Comparison of ENCODE assay signal across 27 cellular contexts in the genomic region with DNA sequence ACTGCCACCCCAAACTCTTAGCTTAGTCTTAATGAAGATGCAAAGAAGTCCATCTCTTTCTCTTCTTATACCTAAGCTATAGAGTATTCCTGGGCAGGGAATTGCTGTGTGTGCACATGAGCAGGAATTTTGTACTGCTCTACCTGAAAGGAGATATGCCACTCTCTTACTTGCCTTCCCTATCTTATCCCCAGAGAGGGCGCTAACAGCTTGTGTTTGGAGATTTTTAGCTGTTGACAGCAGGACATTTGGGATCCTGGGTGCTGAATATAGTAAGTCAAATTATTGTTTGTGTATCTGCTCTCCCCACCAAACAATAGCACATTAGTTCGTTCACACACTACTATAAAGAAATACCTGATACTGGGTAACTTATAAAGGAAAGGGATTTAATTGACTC.
DNase-seq lines count a peak whose midpoint lies in the region; ATAC-seq, FAIRE-seq and TF ChIP-seq lines count a peak whose summit lies in the region.
"Had no signal": no experiment of that assay in that cellular context is flagged by ENCODE, and none has a peak within 500 bp of the region (broad histone marks: within the 10 kb centered on the region; RNA-seq: fewer than 3 reads in every experiment).

No MANE protein-coding gene starts in this region.

- TF ChIP-seq RAD21 in H1 (IDR thresholded peaks at IDR 0.05 in 1 of 2, conservative IDR thresholded peaks at IDR 0.05 in 1 of 2; ENCODE audit: low read depth in 2 of 2, low read length in 2 of 2) = peak; percentile 91 to 94

- H2BK5ac ChIP-seq in H1 (ENCODE audit: low read depth, low read length) = no peak overlapping the region

- no peak overlapping the region for H3K27ac Mint-ChIP-seq in progenitor cell of endocrine pancreas
- H3K27ac Mint-ChIP-seq: activated CD4-positive, alpha-beta T cell treated with anti-CD3 and anti-CD28 coated beads, Interleukin-2, amount 10 ng/mL, durations not matched to agents 7 days and 5 days; activated naive CD4-positive, alpha-beta T cell treated with anti-CD3 and anti-CD28 coated beads, Interleukin-2, amount 50 U/mL, for 24 hours; B cell; IgD-negative memory B cell; T-helper 2 cell treated with Interferon-gamma antibody and Interleukin-4, amounts not matched to agents 5 μg/mL and 100 μg/mL, for 36 hours had no signal

- POLR2A ChIA-PET in H1 (lab: Charles Lee; ENCODE audit: partially characterized antibody) = no interaction called here

- 42% methylated on average over 2 of the region's 2 CpGs; no CpG with 5 or more reads in 1 of the 2 experiments for WGBS in H1 (ENCODE audit: extremely low coverage in 1 of 2, insufficient coverage in 1 of 2, insufficient read length in 1 of 2, insufficient replicate concordance in 2 of 2, low coverage in 1 of 2, low lambda C conversion rate in 2 of 2, missing lambda C conversion rate in 1 of 2), 2 experiments

- H2AK5ac ChIP-seq in H1 (ENCODE audit: low read depth, low read length) = no peak overlapping the region

- peaks cover 7 to 9% of the 10 kb centered on the region in 2 experiments; a peak in 1 of 4 replicates for H3K9me3 ChIP-seq in H1 (ENCODE audit: insufficient read depth in 2 of 2, low read depth in 1 of 2, low read length in 1 of 2)
- H3K9me3 ChIP-seq: HAP-1, transverse colon had no signal

- H4K20me1 ChIP-seq in H1 (replicated peaks in 1 of 2; ENCODE audit: control insufficient read depth in 1 of 2, insufficient read depth in 2 of 2, low read length in 2 of 2) = no peaks in the 10 kb centered on the region

- no peaks in the 10 kb centered on the region for H3K4me1 ChIP-seq in H1 (replicated peaks in 1 of 4; ENCODE audit: control insufficient read depth in 3 of 4, insufficient read depth in 4 of 4, low read length in 3 of 4)
- H3K4me1 ChIP-seq: HAP-1, transverse colon had no signal

- no peak overlapping the region for H3K27ac ChIP-seq in H1 (ENCODE audit: low read depth, low read length)
- H3K27ac ChIP-seq: dorsolateral prefrontal cortex, transverse colon, VCaP had no signal

- no peak overlapping the region for H3K9ac ChIP-seq in H1 (replicated peaks in 1 of 4; ENCODE audit: extremely low read depth in 1 of 4, low read depth in 3 of 4, low read length in 3 of 4)

- H2BK15ac ChIP-seq in H1 (ENCODE audit: low read length) = no peak overlapping the region

- CTCF ChIA-PET in H1 (lab: Charles Lee; ENCODE audit: partially characterized antibody) = interaction anchor here (0.7 to 3.1 kb wide), 28 partner anchors 9 to 1181 kb away, joined by 3 to 16 read pairs (median 3); no protein-coding TSS in a partner anchor

- no peaks in the 10 kb centered on the region for H3K79me2 ChIP-seq in H1 (ENCODE audit: control insufficient read depth in 1 of 2, insufficient read depth in 2 of 2, low read length in 2 of 2)

- H2BK120ac ChIP-seq in H1 (replicated peaks; ENCODE audit: low read depth, low read length) = no peak overlapping the region

- peak; percentile 4 for TF ChIP-seq CTCF in NB4 (IDR thresholded peaks at IDR 0.05; ENCODE audit: low read depth, low read length)
- peak in 2 of 3 experiments; percentile 68 to 71; a peak in 3 of 4 replicates for TF ChIP-seq CTCF in H1 (IDR thresholded peaks at IDR 0.05; ENCODE audit: control extremely low read depth in 1 of 3, insufficient read depth in 1 of 3, low read depth in 1 of 3, low read length in 3 of 3)
- TF ChIP-seq CTCF in progenitor cell of endocrine pancreas (IDR thresholded peaks at IDR 0.05; ENCODE audit: unreplicated experiment) = peak; percentile 23

- no peak for TF ChIP-seq EP300 in H1 (IDR thresholded peaks at IDR 0.05; ENCODE audit: borderline replicate concordance in 1 of 2, low read depth in 2 of 2, low read length in 2 of 2)

- peaks cover 4% of the 10 kb centered on the region for H3K4me1 Mint-ChIP-seq in progenitor cell of endocrine pancreas (ENCODE audit: low read depth)
- H3K4me1 Mint-ChIP-seq: activated CD4-positive, alpha-beta T cell treated with anti-CD3 and anti-CD28 coated beads, Interleukin-2, amount 10 ng/mL, durations not matched to agents 7 days and 5 days; activated naive CD4-positive, alpha-beta T cell treated with anti-CD3 and anti-CD28 coated beads, Interleukin-2, amount 50 U/mL, for 24 hours; B cell; IgD-negative memory B cell had no signal

- no peaks in the 10 kb centered on the region for H3K36me3 Mint-ChIP-seq in progenitor cell of endocrine pancreas (ENCODE audit: insufficient read depth)
- H3K36me3 Mint-ChIP-seq: activated naive CD4-positive, alpha-beta T cell treated with anti-CD3 and anti-CD28 coated beads, Interleukin-2, amount 50 U/mL, for 24 hours; IgD-negative memory B cell had no signal

- DNase-seq in DMS 273 (lab: John Stamatoyannopoulos, UW; ENCODE audit: unreplicated experiment) (peak; percentile 3), DMS 273 treated with DMSO at 0.1 percent for 48 hours (lab: John Stamatoyannopoulos, UW) (no peak), NB4 (ENCODE audit: low read depth) (peak; percentile 19), H1 (ENCODE audit: low read depth in 1 of 2, low spot score in 2 of 2) (no peak), progenitor cell of endocrine pancreas (ENCODE audit: low spot score, unreplicated experiment) (no peak), NCI-H526 treated with DMSO at 0.1 percent for 48 hours (lab: John Stamatoyannopoulos, UW) (no peak)
- DNase-seq in stimulated activated naive CD8-positive, alpha-beta T cell treated with anti-CD3 and anti-CD28 coated beads, Interleukin-15, Interleukin-2, amounts not matched to agents 100 U/mL and 50 U/mL, for 24 hours = no peak
- DNase-seq: 8988T; activated CD4-positive, alpha-beta T cell treated with anti-CD3 and anti-CD28 coated beads, Interleukin-2, amount 10 ng/mL, durations not matched to agents 7 days and 5 days; activated T-cell treated with anti-CD3 and anti-CD28 coated beads, Interleukin-2, amount 50 U/mL, for 48 hours; DMS79 treated with DMSO at 0.1 percent for 48 hours; dorsolateral prefrontal cortex; NCI-H1436; NCI-H510A; occipital lobe; RPMI8226; stimulated activated CD8-positive, alpha-beta memory T cell treated with anti-CD3 and anti-CD28 coated beads, Interleukin-4, amount 100 ng/mL, for 48 hours; transverse colon had no signal

- H3K4me2 ChIP-seq in H1 (ENCODE audit: insufficient read depth in 1 of 2, low read depth in 2 of 2, low read length in 2 of 2) = no peak overlapping the region

- H3K18ac ChIP-seq in H1 (ENCODE audit: extremely low read depth, low read length) = no peak overlapping the region

- no peak overlapping the region for H3K4me3 Mint-ChIP-seq in progenitor cell of endocrine pancreas (ENCODE audit: low read depth)
- H3K4me3 Mint-ChIP-seq: activated CD4-positive, alpha-beta T cell treated with anti-CD3 and anti-CD28 coated beads, Interleukin-2, amount 10 ng/mL, durations not matched to agents 7 days and 5 days; activated naive CD4-positive, alpha-beta T cell treated with anti-CD3 and anti-CD28 coated beads, Interleukin-2, amount 50 U/mL, for 24 hours; B cell; IgD-negative memory B cell; T-helper 2 cell treated with Interferon-gamma antibody and Interleukin-4, amounts not matched to agents 5 μg/mL and 100 μg/mL, for 36 hours had no signal

- H3K14ac ChIP-seq in H1 (ENCODE audit: insufficient read length) = no peak overlapping the region

- H2BK12ac ChIP-seq in H1 (ENCODE audit: low read depth, low read length) = no peak overlapping the region

- H3K36me3 ChIP-seq in H1 (ENCODE audit: control insufficient read depth in 2 of 4, insufficient read depth in 4 of 4, low read length in 3 of 4) = no peaks in the 10 kb centered on the region
- H3K36me3 ChIP-seq: HAP-1, transverse colon had no signal

- H4K5ac ChIP-seq in H1 (ENCODE audit: insufficient read length, low read depth, low read length) = no peak overlapping the region

- H3K79me1 ChIP-seq in H1 (ENCODE audit: low read depth, low read length) = no peaks in the 10 kb centered on the region

- no peak overlapping the region for H3K4ac ChIP-seq in H1 (replicated peaks; ENCODE audit: insufficient read length, low read depth, low read length)

- H3K27me3 Mint-ChIP-seq in progenitor cell of endocrine pancreas = no peaks in the 10 kb centered on the region
- H3K27me3 Mint-ChIP-seq: activated CD4-positive, alpha-beta T cell treated with anti-CD3 and anti-CD28 coated beads, Interleukin-2, amount 10 ng/mL, durations not matched to agents 7 days and 5 days; activated naive CD4-positive, alpha-beta T cell treated with anti-CD3 and anti-CD28 coated beads, Interleukin-2, amount 50 U/mL, for 24 hours; B cell; IgD-negative memory B cell had no signal

- H3K56ac ChIP-seq in H1 (replicated peaks; ENCODE audit: insufficient read length, low read depth, low read length) = no peak overlapping the region

- H3K4me3 ChIP-seq in NB4 (ENCODE audit: low read depth, low read length) = no peak overlapping the region
- no peak overlapping the region for H3K4me3 ChIP-seq in H1 (ENCODE audit: extremely low read depth in 1 of 4, insufficient read depth in 2 of 4, low read depth in 3 of 4, low read length in 4 of 4)
- H3K4me3 ChIP-seq: dorsolateral prefrontal cortex, HAP-1, transverse colon had no signal

- no peak overlapping the region for H2AFZ ChIP-seq in H1 (ENCODE audit: low read length)

- no peak overlapping the region for H4K8ac ChIP-seq in H1 (ENCODE audit: extremely low read depth, insufficient read depth, low read length)

- no peak overlapping the region for H4K91ac ChIP-seq in H1 (replicated peaks; ENCODE audit: insufficient read length, low read length)

- H3K23me2 ChIP-seq in H1 (ENCODE audit: low read depth, low read length) = no peaks in the 10 kb centered on the region

- no peaks in the 10 kb centered on the region for H3K9me3 Mint-ChIP-seq in progenitor cell of endocrine pancreas (ENCODE audit: low read depth)
- H3K9me3 Mint-ChIP-seq: activated naive CD4-positive, alpha-beta T cell treated with anti-CD3 and anti-CD28 coated beads, Interleukin-2, amount 50 U/mL, for 24 hours had no signal

- peak; percentile 39 for FAIRE-seq in H1 (lab: Jason Lieb, UNC)
- FAIRE-seq: endothelial cell of umbilical vein had no signal

- no peak for ATAC-seq in stimulated activated naive CD8-positive, alpha-beta T cell treated with anti-CD3 and anti-CD28 coated beads, Interleukin-15, Interleukin-2, amounts not matched to agents 100 U/mL and 50 U/mL, for 24 hours
- no peak for ATAC-seq in activated CD4-positive, CD25-positive, alpha-beta regulatory T cell treated with anti-CD3 and anti-CD28 coated beads, Interleukin-2, amount 50 U/mL, for 24 hours
- ATAC-seq: left lobe of liver had no signal

- H3K23ac ChIP-seq in H1 (ENCODE audit: insufficient read length) = no peak overlapping the region

- TF ChIP-seq POLR2A in NB4 (IDR thresholded peaks at IDR 0.05; ENCODE audit: extremely low read depth, insufficient read length) = no peak
- TF ChIP-seq POLR2A in H1 (IDR thresholded peaks at IDR 0.05; ENCODE audit: control extremely low read depth in 1 of 2, low read depth in 2 of 2, low read length in 2 of 2) = no peak

- no peak overlapping the region for H2BK20ac ChIP-seq in H1 (ENCODE audit: low read length)

- no peaks in the 10 kb centered on the region for H3K27me3 ChIP-seq in H1 (replicated peaks in 1 of 4; ENCODE audit: control insufficient read depth in 3 of 4, extremely low read depth in 1 of 4, insufficient read depth in 3 of 4, low read length in 3 of 4)
- H3K27me3 ChIP-seq: dorsolateral prefrontal cortex, transverse colon had no signal

TF ChIP-seq in H1, 55 proteins besides CTCF, POLR2A, EP300 and RAD21 (continues in another document):
- no peak for TF ChIP-seq SAP30 (IDR thresholded peaks at IDR 0.05; ENCODE audit: insufficient read depth, insufficient replicate concordance, low read length)
- no peak for TF ChIP-seq SP1 (IDR thresholded peaks at IDR 0.05; ENCODE audit: low read depth, low read length)

Comparison
In these comparisons a context has a peak if more than half of its experiments do, and no peak if none do; other contexts are left out.
1. DNase-seq: peak in DMS 273 (single experiment) and NB4 (single experiment); none in DMS 273 treated with DMSO at 0.1 percent for 48 hours (single experiment), H1 (0 of 2), progenitor cell of endocrine pancreas (single experiment), stimulated activated naive CD8-positive, alpha-beta T cell treated with anti-CD3 and anti-CD28 coated beads, Interleukin-15, Interleukin-2, amounts not matched to agents 100 U/mL and 50 U/mL, for 24 hours (single experiment) and NCI-H526 treated with DMSO at 0.1 percent for 48 hours (single experiment).
2. CTCF ChIP-seq: peak in every context shown above with its lines; median percentile 70 in H1; 23 in progenitor cell of endocrine pancreas; 4 in NB4.